In the genomic region with DNA sequence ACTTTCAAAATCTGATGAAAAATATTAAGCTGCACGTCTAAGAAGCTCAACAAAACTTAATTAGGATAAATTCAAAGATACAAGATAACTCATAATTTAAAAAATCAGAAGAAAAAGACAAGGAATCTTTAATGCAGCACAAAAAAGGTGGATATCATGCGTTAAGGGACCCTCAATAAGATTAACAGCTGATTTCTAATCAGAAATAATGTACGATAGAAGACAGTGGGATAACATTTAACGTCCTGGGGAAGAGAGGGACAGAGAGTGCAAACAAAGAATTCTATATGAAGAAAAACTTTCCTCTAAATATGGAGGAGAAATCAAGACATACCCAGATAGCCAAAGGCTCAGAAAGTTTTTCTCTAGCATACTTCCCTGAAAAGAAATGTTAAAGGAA, we compare ENCODE assay signal across 9 cellular contexts.
"Had no signal": no experiment of that assay in that cellular context is flagged by ENCODE, and none has a peak within 500 bp of the region (broad histone marks: within the 10 kb centered on the region; RNA-seq: fewer than 3 reads in every experiment).

No MANE protein-coding gene starts in this region.

- H3K9ac ChIP-seq: GM23248 had no signal

- DNase-seq: GM23248, GOT3, H9, HCEC 1CT, HFFc6, IMR-90, KG1 had no signal

- ATAC-seq: K562 had no signal

- H3K27ac Mint-ChIP-seq: H9, HFFc6 had no signal

- H3K4me3 Mint-ChIP-seq: H9, HFFc6 had no signal

- H3K27ac ChIP-seq: GM23248, HL-60 had no signal

- H2AFZ ChIP-seq: GM23248 had no signal

- H3K4me3 ChIP-seq: GM23248, K562 had no signal

- FAIRE-seq: K562 had no signal
